ENCODE assay signal across 16 cellular contexts in the genomic region with DNA sequence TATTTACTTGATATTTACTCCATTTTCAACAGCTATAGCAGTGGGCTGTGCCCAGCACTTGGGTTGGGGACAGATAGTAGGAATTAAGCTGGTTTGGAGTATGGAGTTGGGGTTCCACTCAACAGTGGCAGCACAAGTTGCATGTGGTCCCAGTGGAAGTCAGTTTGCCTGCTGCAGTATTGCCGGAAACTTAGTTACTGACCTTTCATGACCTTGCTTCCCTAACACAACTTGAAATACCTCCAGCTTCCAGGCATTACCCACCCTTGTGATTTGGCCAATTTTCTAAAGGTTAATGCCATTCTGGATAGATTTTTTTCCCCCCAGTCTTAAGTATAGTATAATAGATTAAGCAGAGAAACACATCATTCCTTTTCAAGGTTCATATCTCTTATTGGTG.
DNase-seq lines count a peak whose midpoint lies in the region; ATAC-seq lines count a peak whose summit lies in the region.
"Had no signal": no experiment of that assay in that cellular context is flagged by ENCODE, and none has a peak within 500 bp of the region (broad histone marks: within the 10 kb centered on the region; RNA-seq: fewer than 3 reads in every experiment).

No MANE protein-coding gene starts in this region.

- CTCF ChIA-PET in activated CD4-positive, alpha-beta T cell treated with anti-CD3 and anti-CD28 coated beads for 36 hours (lab: Charles Lee): interaction anchor here (1.5 to 2.8 kb wide), 2 partner anchors 11 to 14 kb away, joined by 6 to 9 read pairs; no protein-coding TSS in a partner anchor
- CTCF ChIA-PET in activated naive CD4-positive, alpha-beta T cell treated with anti-CD3 and anti-CD28 coated beads, Interleukin-2, amount 10 ng/mL, durations not matched to agents 7 days and 5 days (lab: Charles Lee): interaction anchor here (1.0 kb wide), 1 partner anchor 352 kb away, joined by 3 read pairs; no protein-coding TSS in a partner anchor
- CTCF ChIA-PET in activated CD8-positive, alpha-beta T cell treated with anti-CD3 and anti-CD28 coated beads, Interleukin-2, amount 10 ng/mL, durations not matched to agents 7 days and 5 days (lab: Charles Lee): interaction anchor here (0.8 to 2.1 kb wide), 5 partner anchors 8 to 354 kb away, joined by 3 to 8 read pairs (median 6); no protein-coding TSS in a partner anchor

- ATAC-seq in activated CD4-positive, alpha-beta T cell treated with anti-CD3 and anti-CD28 coated beads for 36 hours: no peak
- ATAC-seq in GM18519 (IDR thresholded peaks at IDR 0.05; ENCODE audit: low FRiP score, unreplicated experiment): no peak
- ATAC-seq in activated CD8-positive, alpha-beta T cell treated with anti-CD3 and anti-CD28 coated beads, Interleukin-2, amount 10 ng/mL, durations not matched to agents 7 days and 5 days: no peak
- ATAC-seq: CD8-positive, alpha-beta T cell had no signal

- no peaks in the 10 kb centered on the region for H3K36me3 Mint-ChIP-seq in activated CD4-positive, alpha-beta T cell treated with anti-CD3 and anti-CD28 coated beads for 36 hours (ENCODE audit: low read depth)
- peaks cover 5% of the 10 kb centered on the region for H3K36me3 Mint-ChIP-seq in activated naive CD4-positive, alpha-beta T cell treated with anti-CD3 and anti-CD28 coated beads, Interleukin-2, amount 50 U/mL, for 24 hours
- peaks cover 7% of the 10 kb centered on the region for H3K36me3 Mint-ChIP-seq in activated naive CD4-positive, alpha-beta T cell treated with anti-CD3 and anti-CD28 coated beads, Interleukin-2, amount 10 ng/mL, durations not matched to agents 7 days and 5 days
- no peaks in the 10 kb centered on the region for H3K36me3 Mint-ChIP-seq in activated CD8-positive, alpha-beta T cell treated with anti-CD3 and anti-CD28 coated beads, Interleukin-2, amount 10 ng/mL, durations not matched to agents 7 days and 5 days (ENCODE audit: low read depth)

- intact Hi-C loops in activated CD4-positive, alpha-beta T cell treated with anti-CD3 and anti-CD28 coated beads for 36 hours (cut with DNase I, micrococcal nuclease): loop anchor here in 1 of 2 experiments (10.0 kb wide), 1 partner anchor 634 kb away; the partner anchor contains the start of gene IFT57

- no peak overlapping the region for H3K4me3 Mint-ChIP-seq in activated CD4-positive, alpha-beta T cell treated with anti-CD3 and anti-CD28 coated beads for 36 hours
- H3K4me3 Mint-ChIP-seq in activated naive CD4-positive, alpha-beta T cell treated with anti-CD3 and anti-CD28 coated beads, Interleukin-2, amount 50 U/mL, for 24 hours: no peak overlapping the region
- H3K4me3 Mint-ChIP-seq in activated naive CD4-positive, alpha-beta T cell treated with anti-CD3 and anti-CD28 coated beads, Interleukin-2, amount 10 ng/mL, durations not matched to agents 7 days and 5 days: no peak overlapping the region
- no peak overlapping the region for H3K4me3 Mint-ChIP-seq in activated CD8-positive, alpha-beta T cell treated with anti-CD3 and anti-CD28 coated beads, Interleukin-2, amount 10 ng/mL, durations not matched to agents 7 days and 5 days
- H3K4me3 Mint-ChIP-seq: B cell; CD8-positive, alpha-beta T cell; HFFc6 had no signal

- no peaks in the 10 kb centered on the region for H3K27me3 Mint-ChIP-seq in activated CD4-positive, alpha-beta T cell treated with anti-CD3 and anti-CD28 coated beads for 36 hours
- H3K27me3 Mint-ChIP-seq in activated naive CD4-positive, alpha-beta T cell treated with anti-CD3 and anti-CD28 coated beads, Interleukin-2, amount 50 U/mL, for 24 hours: no peaks in the 10 kb centered on the region
- no peaks in the 10 kb centered on the region for H3K27me3 Mint-ChIP-seq in activated naive CD4-positive, alpha-beta T cell treated with anti-CD3 and anti-CD28 coated beads, Interleukin-2, amount 10 ng/mL, durations not matched to agents 7 days and 5 days
- no peaks in the 10 kb centered on the region for H3K27me3 Mint-ChIP-seq in activated CD8-positive, alpha-beta T cell treated with anti-CD3 and anti-CD28 coated beads, Interleukin-2, amount 10 ng/mL, durations not matched to agents 7 days and 5 days (ENCODE audit: low read depth)
- H3K27me3 Mint-ChIP-seq: B cell; CD4-positive, CD25-positive, alpha-beta regulatory T cell had no signal

- peaks cover 34% of the 10 kb centered on the region for H3K4me1 Mint-ChIP-seq in activated CD4-positive, alpha-beta T cell treated with anti-CD3 and anti-CD28 coated beads for 36 hours
- H3K4me1 Mint-ChIP-seq in activated naive CD4-positive, alpha-beta T cell treated with anti-CD3 and anti-CD28 coated beads, Interleukin-2, amount 50 U/mL, for 24 hours: peaks cover 62% of the 10 kb centered on the region
- peaks cover 12% of the 10 kb centered on the region for H3K4me1 Mint-ChIP-seq in activated naive CD4-positive, alpha-beta T cell treated with anti-CD3 and anti-CD28 coated beads, Interleukin-2, amount 10 ng/mL, durations not matched to agents 7 days and 5 days
- peaks cover 12% of the 10 kb centered on the region for H3K4me1 Mint-ChIP-seq in activated CD8-positive, alpha-beta T cell treated with anti-CD3 and anti-CD28 coated beads, Interleukin-2, amount 10 ng/mL, durations not matched to agents 7 days and 5 days (ENCODE audit: low read depth)

- no peak for DNase-seq in activated CD4-positive, alpha-beta T cell treated with anti-CD3 and anti-CD28 coated beads for 36 hours
- DNase-seq in activated CD4-positive, alpha-beta T cell treated with anti-CD3 and anti-CD28 coated beads, Interleukin-2, amount 50 U/mL, for 1 hour: no peak
- DNase-seq in activated naive CD4-positive, alpha-beta T cell treated with anti-CD3 and anti-CD28 coated beads, Interleukin-2, amount 10 ng/mL, durations not matched to agents 7 days and 5 days: no peak
- DNase-seq in dermis microvascular lymphatic vessel endothelial cell (ENCODE audit: low read depth in 2 of 2) (peak; percentile 7 to 49), lung microvascular endothelial cell (ENCODE audit: low read depth in 2 of 2) (peak; percentile 43 to 56)
- no peak for DNase-seq in activated CD8-positive, alpha-beta T cell treated with anti-CD3 and anti-CD28 coated beads, Interleukin-2, amount 10 ng/mL, durations not matched to agents 7 days and 5 days
- DNase-seq: Caco-2; CD4-positive, CD25-positive, alpha-beta regulatory T cell; CD8-positive, alpha-beta T cell; DMS153; DND-41; GOT3; HFFc6 had no signal

- no peaks in the 10 kb centered on the region for H3K9me3 Mint-ChIP-seq in activated CD4-positive, alpha-beta T cell treated with anti-CD3 and anti-CD28 coated beads for 36 hours (ENCODE audit: low read depth)
- H3K9me3 Mint-ChIP-seq in activated naive CD4-positive, alpha-beta T cell treated with anti-CD3 and anti-CD28 coated beads, Interleukin-2, amount 50 U/mL, for 24 hours: no peaks in the 10 kb centered on the region
- H3K9me3 Mint-ChIP-seq in activated naive CD4-positive, alpha-beta T cell treated with anti-CD3 and anti-CD28 coated beads, Interleukin-2, amount 10 ng/mL, durations not matched to agents 7 days and 5 days: no peaks in the 10 kb centered on the region
- H3K9me3 Mint-ChIP-seq in activated CD8-positive, alpha-beta T cell treated with anti-CD3 and anti-CD28 coated beads, Interleukin-2, amount 10 ng/mL, durations not matched to agents 7 days and 5 days (ENCODE audit: insufficient read depth): no peaks in the 10 kb centered on the region
- H3K9me3 Mint-ChIP-seq: CD4-positive, CD25-positive, alpha-beta regulatory T cell; CD8-positive, alpha-beta T cell; HFFc6 had no signal

- POLR2A ChIA-PET in activated CD4-positive, alpha-beta T cell treated with anti-CD3 and anti-CD28 coated beads for 36 hours (lab: Charles Lee): no interaction called here
- POLR2A ChIA-PET in activated CD8-positive, alpha-beta T cell treated with anti-CD3 and anti-CD28 coated beads, Interleukin-2, amount 10 ng/mL, durations not matched to agents 7 days and 5 days (lab: Charles Lee): no interaction called here

- peak overlapping the region; percentile 26 for H3K27ac Mint-ChIP-seq in activated CD4-positive, alpha-beta T cell treated with anti-CD3 and anti-CD28 coated beads for 36 hours
- H3K27ac Mint-ChIP-seq in activated naive CD4-positive, alpha-beta T cell treated with anti-CD3 and anti-CD28 coated beads, Interleukin-2, amount 50 U/mL, for 24 hours: peak overlapping the region; percentile 5
- H3K27ac Mint-ChIP-seq in activated naive CD4-positive, alpha-beta T cell treated with anti-CD3 and anti-CD28 coated beads, Interleukin-2, amount 10 ng/mL, durations not matched to agents 7 days and 5 days: no peak overlapping the region
- no peak overlapping the region for H3K27ac Mint-ChIP-seq in activated CD8-positive, alpha-beta T cell treated with anti-CD3 and anti-CD28 coated beads, Interleukin-2, amount 10 ng/mL, durations not matched to agents 7 days and 5 days
- H3K27ac Mint-ChIP-seq: B cell; CD4-positive, CD25-positive, alpha-beta regulatory T cell; CD8-positive, alpha-beta T cell; HFFc6 had no signal

Comparison
In these comparisons a context has a peak if more than half of its experiments do, and no peak if none do; other contexts are left out.
1. H3K27ac Mint-ChIP-seq: peak in activated CD4-positive, alpha-beta T cell treated with anti-CD3 and anti-CD28 coated beads for 36 hours (single experiment) and activated naive CD4-positive, alpha-beta T cell treated with anti-CD3 and anti-CD28 coated beads, Interleukin-2, amount 50 U/mL, for 24 hours (single experiment); none in activated naive CD4-positive, alpha-beta T cell treated with anti-CD3 and anti-CD28 coated beads, Interleukin-2, amount 10 ng/mL, durations not matched to agents 7 days and 5 days (single experiment) and activated CD8-positive, alpha-beta T cell treated with anti-CD3 and anti-CD28 coated beads, Interleukin-2, amount 10 ng/mL, durations not matched to agents 7 days and 5 days (single experiment).
2. DNase-seq: peak in dermis microvascular lymphatic vessel endothelial cell (2 of 2) and lung microvascular endothelial cell (2 of 2); none in activated CD4-positive, alpha-beta T cell treated with anti-CD3 and anti-CD28 coated beads for 36 hours (single experiment), activated CD4-positive, alpha-beta T cell treated with anti-CD3 and anti-CD28 coated beads, Interleukin-2, amount 50 U/mL, for 1 hour (single experiment), activated naive CD4-positive, alpha-beta T cell treated with anti-CD3 and anti-CD28 coated beads, Interleukin-2, amount 10 ng/mL, durations not matched to agents 7 days and 5 days (single experiment) and activated CD8-positive, alpha-beta T cell treated with anti-CD3 and anti-CD28 coated beads, Interleukin-2, amount 10 ng/mL, durations not matched to agents 7 days and 5 days (single experiment).